11 cellular contexts compared by ENCODE assay signal in genomic region chr6:16243055-16243454, GRCh38. TPM values are rescaled to one million over a fixed set of nuclear protein-coding genes. Genes with fewer than 3 reads are reported as not detected.
DNase-seq lines count a peak whose midpoint lies in the region; ATAC-seq and TF ChIP-seq lines count a peak whose summit lies in the region.
"Had no signal": no experiment of that assay in that cellular context is flagged by ENCODE, and none has a peak within 500 bp of the region (broad histone marks: within the 10 kb centered on the region; RNA-seq: fewer than 3 reads in every experiment).

No MANE protein-coding gene starts in this region.

- H3K9me1 ChIP-seq in IMR-90 (ENCODE audit: insufficient read depth, low read length) = peaks cover 5% of the 10 kb centered on the region; the same call in 1 of the 2 replicates

- peaks cover 18% of the 10 kb centered on the region for H3K4me1 ChIP-seq in IMR-90 (ENCODE audit: control insufficient read depth, insufficient read depth, low read length)
- H3K4me1 ChIP-seq in heart left ventricle = peaks cover 3 to 70% (median 37%) of the 10 kb centered on the region in 12 donors
- peaks cover 58 to 72% (median 68%) of the 10 kb centered on the region in 3 donors for H3K4me1 ChIP-seq in skeletal muscle tissue (ENCODE audit: control insufficient read depth in 3 of 3, insufficient read depth in 3 of 3, low read length in 3 of 3)
- H3K4me1 ChIP-seq in uterus = peaks cover 0 to 4% of the 10 kb centered on the region in 2 donors
- H3K4me1 ChIP-seq in A673 (ENCODE audit: insufficient read depth, low read length, poor library complexity, severe bottlenecking) = no peaks in the 10 kb centered on the region

- in situ Hi-C loops in IMR-90 (cut with MboI; ENCODE audit: low sequenced_read_pairs) = no loop called here
- in situ Hi-C loops in astrocyte of the spinal cord (cut with HindIII; ENCODE audit: low sequenced_read_pairs) = no loop called here

- intact Hi-C loops in IMR-90 (cut with micrococcal nuclease) = loop anchor here (1.0 kb wide), 1 partner anchor 34 kb away; no protein-coding TSS in a partner anchor
- intact Hi-C loops in heart left ventricle (cut with DNase I) = loop anchor here in 1 of 10 donors (5.0 kb wide), 1 partner anchor 34 kb away; no protein-coding TSS in a partner anchor
- intact Hi-C loops in uterus (cut with DNase I; ENCODE audit: low total_unique reads) = no loop called here
- intact Hi-C loops in A673 (cut with micrococcal nuclease; ENCODE audit: unreplicated experiment) = no loop called here

- POLR2A ChIA-PET in IMR-90 (lab: Charles Lee; ENCODE audit: unreplicated experiment) (no interaction called here), A673 (lab: Charles Lee; ENCODE audit: low non-redundant PET) (no interaction called here)

- WGBS in IMR-90 (ENCODE audit: extremely low coverage in 2 of 2, insufficient read length in 1 of 2), 2 experiments = 0% methylated on average over 3 of the region's 8 CpGs; no CpG with 5 or more reads in 1 of the 2 experiments
- WGBS in heart left ventricle, 4 donors = 48 to 61% (median 57%) methylated on average over 8 of the region's 8 CpGs

- CTCF ChIA-PET in IMR-90 (lab: Yijun Ruan, JAX) = interaction anchor here (0.9 kb wide), 1 partner anchor 31 kb away, joined by 3 read pairs; no protein-coding TSS in a partner anchor
- CTCF ChIA-PET in A673 (lab: Charles Lee) = no interaction called here

- DNase-seq in IMR-90 = peak; percentile 87
- peak; percentile 92 for DNase-seq in astrocyte of the spinal cord (ENCODE audit: low read depth, low spot score)
- peak in 3 of 5 donors; percentile 33 to 58 (median 45) for DNase-seq in heart left ventricle
- no peak for DNase-seq in uterus
- no peak for DNase-seq in RKO (ENCODE audit: low spot score)
- DNase-seq in NCI-H510A treated with DMSO at 0.1 percent for 48 hours (lab: John Stamatoyannopoulos, UW) = no peak
- DNase-seq in A673 (ENCODE audit: low spot score) = no peak
- DNase-seq: central memory CD4-positive, alpha-beta T cell; H7; stimulated activated naive B cell treated with anti-CD40 and anti-IgM and Interleukin-4, amounts not matched to agents 10 μg/mL and 1 μg/mL and 100 μg/mL, for 72 hours had no signal

- no peak overlapping the region for H4K8ac ChIP-seq in IMR-90 (ENCODE audit: low read depth in 2 of 2, low read length in 2 of 2)

- no peak overlapping the region for H2BK5ac ChIP-seq in IMR-90 (ENCODE audit: low read depth, low read length, poor library complexity, severe bottlenecking)

- H3K4me3 ChIP-seq in IMR-90 (ENCODE audit: insufficient read depth, low read depth, low read length) = no peak overlapping the region
- no peak overlapping the region for H3K4me3 ChIP-seq in astrocyte of the spinal cord (ENCODE audit: low read depth, low read length)
- no peak overlapping the region for H3K4me3 ChIP-seq in heart left ventricle
- H3K4me3 ChIP-seq in skeletal muscle tissue (ENCODE audit: low read length in 3 of 3) = no peak overlapping the region
- H3K4me3 ChIP-seq in uterus = no peak overlapping the region
- no peak overlapping the region for H3K4me3 ChIP-seq in A673 (ENCODE audit: low read depth, low read length, poor library complexity, severe bottlenecking)

- no peaks in the 10 kb centered on the region for H3K27me3 ChIP-seq in IMR-90 (ENCODE audit: control insufficient read depth, insufficient read depth, low read length)
- no peaks in the 10 kb centered on the region for H3K27me3 ChIP-seq in heart left ventricle
- H3K27me3 ChIP-seq in skeletal muscle tissue (ENCODE audit: control insufficient read depth in 3 of 3, insufficient read depth in 3 of 3, low read length in 3 of 3) = no peaks in the 10 kb centered on the region
- no peaks in the 10 kb centered on the region for H3K27me3 ChIP-seq in uterus
- H3K27me3 ChIP-seq in A673 (replicated peaks; ENCODE audit: insufficient read depth, low read depth, low read length, poor library complexity) = no peaks in the 10 kb centered on the region

- no peak overlapping the region for H3K4me2 ChIP-seq in IMR-90 (ENCODE audit: low read depth, low read length)

- H2BK15ac ChIP-seq in IMR-90 (ENCODE audit: low read depth, low read length) = no peak overlapping the region

- H2AFZ ChIP-seq in IMR-90 (replicated peaks; ENCODE audit: low read length, poor library complexity) = peak overlapping the region; percentile 34

- no TSS peak for BruUV-seq in IMR-90 (replicated peaks; lab: Mats Ljungman, UMichigan)
- BruUV-seq in A673 (replicated peaks; lab: Mats Ljungman, UMichigan) = no TSS peak

- no peak for TF ChIP-seq RAD21 in IMR-90 (IDR thresholded peaks at IDR 0.05; ENCODE audit: low read length)

- no peaks in the 10 kb centered on the region for H3K79me1 ChIP-seq in IMR-90 (ENCODE audit: low read depth in 1 of 2, low read length in 2 of 2)

- no peak overlapping the region for H2AK9ac ChIP-seq in IMR-90 (replicated peaks; ENCODE audit: low read depth, low read length, poor library complexity)

- no peak overlapping the region for H2AK5ac ChIP-seq in IMR-90 (ENCODE audit: low read depth, low read length)

- H2BK20ac ChIP-seq in IMR-90 (ENCODE audit: low read depth, low read length) = no peak overlapping the region

- H3K27ac ChIP-seq in IMR-90 (ENCODE audit: insufficient read depth, low read length) (no peak overlapping the region), heart left ventricle (peak overlapping the region; percentile 28 to 92 (median 86)), skeletal muscle tissue (ENCODE audit: low read depth, low read length) (peak overlapping the region; percentile 26), uterus (no peak overlapping the region), A673 (ENCODE audit: low read depth, low read length, poor library complexity, severe bottlenecking) (no peak overlapping the region)

- H3K9ac ChIP-seq in IMR-90 (ENCODE audit: low read depth, low read length) (no peak overlapping the region), skeletal muscle tissue (ENCODE audit: low read depth in 1 of 3, low read length in 3 of 3) (peak overlapping the region in 1 of 3 donors; percentile 54)

- H3K9me3 ChIP-seq in IMR-90 (ENCODE audit: control insufficient read depth, insufficient read depth, low read length) (no peaks in the 10 kb centered on the region), heart left ventricle (no peaks in the 10 kb centered on the region), skeletal muscle tissue (ENCODE audit: control insufficient read depth in 3 of 3, low read length in 3 of 3) (no peaks in the 10 kb centered on the region), uterus (no peaks in the 10 kb centered on the region), A673 (ENCODE audit: low read depth, low read length, poor library complexity, severe bottlenecking) (no peaks in the 10 kb centered on the region)

- H4K91ac ChIP-seq in IMR-90 (ENCODE audit: insufficient read depth, low read depth, low read length) = no peak overlapping the region

- H3K18ac ChIP-seq in IMR-90 (ENCODE audit: low read depth, low read length) = no peak overlapping the region

- TF ChIP-seq POLR2A in IMR-90 (IDR thresholded peaks at IDR 0.05; ENCODE audit: low read depth, low read length) = no peak
- TF ChIP-seq POLR2A in heart left ventricle (IDR thresholded peaks at IDR 0.05) = no peak
- TF ChIP-seq POLR2A in uterus (IDR thresholded peaks at IDR 0.05) = no peak

- peaks cover 9% of the 10 kb centered on the region; the same call in 1 of the 2 replicates for H4K20me1 ChIP-seq in IMR-90 (ENCODE audit: insufficient read depth, low read length)

- ATAC-seq in IMR-90 (ENCODE audit: low read depth) (peak; percentile 39), heart left ventricle (peak in 3 of 4 donors; percentile 7 to 38 (median 25))
- ATAC-seq: stimulated activated naive B cell treated with anti-CD40 and anti-IgM and Interleukin-4, amounts not matched to agents 10 μg/mL and 1 μg/mL and 100 μg/mL, for 72 hours had no signal

- no peak overlapping the region for H4K5ac ChIP-seq in IMR-90 (ENCODE audit: low read depth, low read length)

- H2BK120ac ChIP-seq in IMR-90 (ENCODE audit: low read depth, low read length) = no peak overlapping the region

- no peaks in the 10 kb centered on the region for H3K36me3 ChIP-seq in IMR-90 (ENCODE audit: control insufficient read depth, insufficient read depth, low read length)
- H3K36me3 ChIP-seq in heart left ventricle = peaks cover 0 to 15% (median 12%) of the 10 kb centered on the region in 9 donors
- H3K36me3 ChIP-seq in skeletal muscle tissue (ENCODE audit: control insufficient read depth in 3 of 3, insufficient read depth in 3 of 3, low read length in 3 of 3) = peaks cover 12 to 20% (median 13%) of the 10 kb centered on the region in 3 donors
- H3K36me3 ChIP-seq in uterus = no peaks in the 10 kb centered on the region
- H3K36me3 ChIP-seq in A673 (ENCODE audit: insufficient read depth, low read length, poor library complexity, severe bottlenecking) = no peaks in the 10 kb centered on the region

- dilution Hi-C loops in IMR-90 (cut with HindIII; ENCODE audit: low sequenced_read_pairs, unreplicated experiment) = no loop called here

- H3K4ac ChIP-seq in IMR-90 (ENCODE audit: low read depth, low read length) = no peak overlapping the region

- no peak for TF ChIP-seq CTCF in IMR-90 (conservative IDR thresholded peaks at IDR 0.05; ENCODE audit: low read depth, low read length)
- TF ChIP-seq CTCF in astrocyte of the spinal cord (IDR thresholded peaks at IDR 0.05; ENCODE audit: low read depth, low read length) = no peak
- no peak for TF ChIP-seq CTCF in heart left ventricle (IDR thresholded peaks at IDR 0.05)
- no peak for TF ChIP-seq CTCF in uterus (IDR thresholded peaks at IDR 0.05)
- no peak for TF ChIP-seq CTCF in A673 (conservative IDR thresholded peaks at IDR 0.05; ENCODE audit: low read depth, low read length)

- H3K23ac ChIP-seq in IMR-90 (ENCODE audit: low read depth, low read length) = no peak overlapping the region

- no peak overlapping the region for H3K14ac ChIP-seq in IMR-90 (replicated peaks; ENCODE audit: low read depth, low read length)

- no peak overlapping the region for H3K56ac ChIP-seq in IMR-90 (ENCODE audit: extremely low read depth, insufficient read depth, low read length)

TF ChIP-seq in IMR-90, 13 proteins besides CTCF, POLR2A, EP300 and RAD21:
- TF ChIP-seq FOS (IDR thresholded peaks at IDR 0.05; ENCODE audit: low read depth, low read length) (peak; percentile 63), BHLHE40 (IDR thresholded peaks at IDR 0.05; ENCODE audit: low read depth, low read length) (0 out of 2 replicates have a peak, but pooled peaks have one; percentile 8), RCOR1 (IDR thresholded peaks at IDR 0.05; ENCODE audit: insufficient replicate concordance, low read length) (no peak)

RNA-seq across cellular contexts. Expression of gene GMPR, which starts 4.7 kb away (rescaled TPM):
- total RNA-seq in IMR-90 (2012; rRNA removed) = 6.3 and 6.7 TPM in 2 replicates
- 7.0 and 8.6 TPM in 2 replicates for polyA plus RNA-seq in IMR-90 (2012; rRNA removed)
- polyA plus RNA-seq in IMR-90 (2012; cell fraction: cytosol; rRNA removed) = 7.0 and 10.0 TPM in 2 replicates
- 3.7 and 5.9 TPM in 2 replicates for polyA plus RNA-seq in IMR-90 (2012; cell fraction: nucleus; rRNA removed; ENCODE audit: low replicate concordance)
- total RNA-seq in heart left ventricle = 100 to 1,000 TPM in 5 of 9 donors, 10 to 100 TPM in 4; 67.8 to 160 (median 115) TPM
- 100 to 1,000 TPM; 140 to 294 TPM for polyA plus RNA-seq in heart left ventricle
- 26.1 TPM for total RNA-seq in skeletal muscle tissue
- 10 to 100 TPM in 2 of 4 donors, 1 to 10 TPM in 2; 1.5 to 18.2 (median 10.6) TPM for total RNA-seq in uterus
- 0.32 and 0.76 TPM in 2 replicates for total RNA-seq in A673 (2021)

Comparison
In these comparisons a context has a peak if more than half of its experiments do, and no peak if none do; other contexts are left out.
1. DNase-seq: peak in IMR-90 (single experiment), astrocyte of the spinal cord (single experiment) and heart left ventricle (3 of 5); none in uterus (0 of 2), RKO (single experiment), NCI-H510A treated with DMSO at 0.1 percent for 48 hours (single experiment) and A673 (single experiment).
2. H3K27ac ChIP-seq: peak in heart left ventricle (12 of 12) and skeletal muscle tissue (single experiment); none in IMR-90 (single experiment), uterus (0 of 2) and A673 (single experiment).